In the genomic region with DNA sequence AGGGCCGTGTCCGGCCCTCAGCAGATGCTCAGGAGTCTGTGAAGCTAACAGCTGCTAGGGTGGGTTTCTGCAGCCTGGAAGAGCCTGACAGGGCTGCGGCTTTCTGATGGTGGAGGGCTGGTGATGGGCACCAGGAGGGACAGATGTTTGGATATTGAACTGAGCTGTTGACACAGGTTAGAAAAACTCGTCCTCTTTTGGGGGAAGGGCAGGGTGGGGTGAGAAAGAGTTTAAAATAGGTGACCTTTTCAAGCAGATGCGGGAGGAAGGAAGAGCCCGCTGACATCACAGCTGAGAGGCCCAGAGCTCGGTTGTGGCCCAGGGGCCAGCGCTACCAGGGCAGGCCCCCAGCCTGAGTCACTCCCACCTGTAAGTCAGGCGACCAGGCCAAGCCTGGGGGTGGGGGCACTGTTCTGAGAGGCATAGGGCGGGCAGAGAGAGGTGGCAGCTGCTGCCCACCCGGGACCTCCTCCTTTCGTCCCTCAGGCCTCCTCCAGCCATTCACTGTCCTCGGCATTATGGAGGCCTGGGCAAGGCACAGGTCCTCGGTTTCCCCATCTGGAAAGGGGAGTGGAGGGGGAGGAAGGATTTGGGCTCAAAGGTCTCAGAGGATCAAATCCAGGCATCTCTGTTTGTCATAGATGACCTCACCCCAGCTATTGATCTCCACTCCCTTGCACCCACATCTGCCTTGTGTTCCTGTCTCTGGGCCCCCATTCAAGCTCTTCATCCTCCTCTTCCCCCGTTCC, we compare ENCODE assay signal across 1 cellular context.
TF ChIP-seq lines count a peak whose summit lies in the region.

No MANE protein-coding gene starts in this region.

TF ChIP-seq in GM12878, 131 proteins besides CTCF, POLR2A, EP300 and RAD21 (continued from another document and continues in another):
- TF ChIP-seq TCF12 (IDR thresholded peaks at IDR 0.05; ENCODE audit: low read depth, low read length) (peak; percentile 52; the same call in 1 of the 2 replicates), SREBF2 (IDR thresholded peaks at IDR 0.05; ENCODE audit: low read length) (no peak), MEF2A (IDR thresholded peaks at IDR 0.05; ENCODE audit: insufficient read depth, low read depth, low read length) (peak; percentile 78), SREBF1 (IDR thresholded peaks at IDR 0.05; ENCODE audit: low read length) (no peak), ZNF217 (IDR thresholded peaks at IDR 0.05) (no peak), CHD2 (IDR thresholded peaks at IDR 0.05; ENCODE audit: borderline replicate concordance, low read depth, low read length) (peak; percentile 36; the same call in 1 of the 2 replicates), CEBPB (IDR thresholded peaks at IDR 0.05; ENCODE audit: borderline replicate concordance in 1 of 2, low read depth in 2 of 2, low read length in 2 of 2) (no peak), MXI1 (IDR thresholded peaks at IDR 0.05; ENCODE audit: low read depth, low read length) (peak; percentile 27; the same call in 1 of the 2 replicates), DPF2 (IDR thresholded peaks at IDR 0.05) (peak; percentile 78), MYC (IDR thresholded peaks at IDR 0.05; ENCODE audit: insufficient read depth, insufficient read length, insufficient replicate concordance, low read length, severe bottlenecking) (no peak), EGR1 (IDR thresholded peaks at IDR 0.05; ENCODE audit: borderline replicate concordance in 1 of 2, low read depth in 2 of 2, low read length in 2 of 2) (peak in 1 of 2 experiments; percentile 17; a peak in 1 of 3 replicates), NR2F1 (conservative IDR thresholded peaks at IDR 0.05) (peak; percentile 95), RCOR1 (conservative IDR thresholded peaks at IDR 0.05; ENCODE audit: low read depth, low read length) (no peak), RB1 (IDR thresholded peaks at IDR 0.05; ENCODE audit: borderline replicate concordance) (no peak), MTA2 (IDR thresholded peaks at IDR 0.05; ENCODE audit: low read depth) (peak; percentile 59; the same call in 1 of the 2 replicates), KLF5 (IDR thresholded peaks at IDR 0.05; ENCODE audit: partially characterized antibody) (peak; percentile 22), TBL1XR1 (IDR thresholded peaks at IDR 0.05; ENCODE audit: low read depth, low read length) (peak; percentile 43; the same call in 1 of the 2 replicates), SMC3 (IDR thresholded peaks at IDR 0.05; ENCODE audit: borderline replicate concordance, low read length) (no peak), SUPT20H (IDR thresholded peaks at IDR 0.05; ENCODE audit: borderline replicate concordance, control insufficient read depth, low read depth, low read length) (no peak), EED (IDR thresholded peaks at IDR 0.05; ENCODE audit: low read depth) (peak; percentile 64; the same call in 1 of the 2 replicates), TAF1 (IDR thresholded peaks at IDR 0.05; ENCODE audit: borderline replicate concordance, low read depth, low read length) (peak; percentile 21; the same call in 1 of the 2 replicates), PAX5 (IDR thresholded peaks at IDR 0.05; ENCODE audit: borderline replicate concordance, low read depth, low read length) (peak; percentile 50; the same call in 1 of the 2 replicates), SP1 (IDR thresholded peaks at IDR 0.05; ENCODE audit: low read depth, low read length) (peak; percentile 58), PML (IDR thresholded peaks at IDR 0.05; ENCODE audit: low read length) (no peak), TCF3 (IDR thresholded peaks at IDR 0.05; ENCODE audit: borderline replicate concordance, insufficient read depth, low read depth, low read length) (peak; percentile 48; the same call in 1 of the 2 replicates), JUND (IDR thresholded peaks at IDR 0.05; ENCODE audit: low read depth, low read length) (no peak), NBN (IDR thresholded peaks at IDR 0.05) (0 out of 2 replicates have a peak, but pooled peaks have one; percentile 16), NR2C1 (IDR thresholded peaks at IDR 0.05) (peak; percentile 60; the same call in 1 of the 2 replicates), GATAD2B (conservative IDR thresholded peaks at IDR 0.05; ENCODE audit: low read depth) (peak; percentile 84), ATF7 (IDR thresholded peaks at IDR 0.05; ENCODE audit: low read depth) (peak; percentile 78; the same call in 1 of the 2 replicates), SPI1 (IDR thresholded peaks at IDR 0.05; ENCODE audit: borderline replicate concordance, insufficient read depth, low read depth, low read length) (0 out of 2 replicates have a peak, but pooled peaks have one; percentile 1), CREM (IDR thresholded peaks at IDR 0.05; ENCODE audit: low read depth) (peak; percentile 90), IKZF2 (IDR thresholded peaks at IDR 0.05) (peak; percentile 41 to 63), NFXL1 (IDR thresholded peaks at IDR 0.05; ENCODE audit: borderline replicate concordance) (no peak), IKZF1 (conservative IDR thresholded peaks at IDR 0.05) (peak; percentile 79)
- TF ChIP-seq, protein P1, sequence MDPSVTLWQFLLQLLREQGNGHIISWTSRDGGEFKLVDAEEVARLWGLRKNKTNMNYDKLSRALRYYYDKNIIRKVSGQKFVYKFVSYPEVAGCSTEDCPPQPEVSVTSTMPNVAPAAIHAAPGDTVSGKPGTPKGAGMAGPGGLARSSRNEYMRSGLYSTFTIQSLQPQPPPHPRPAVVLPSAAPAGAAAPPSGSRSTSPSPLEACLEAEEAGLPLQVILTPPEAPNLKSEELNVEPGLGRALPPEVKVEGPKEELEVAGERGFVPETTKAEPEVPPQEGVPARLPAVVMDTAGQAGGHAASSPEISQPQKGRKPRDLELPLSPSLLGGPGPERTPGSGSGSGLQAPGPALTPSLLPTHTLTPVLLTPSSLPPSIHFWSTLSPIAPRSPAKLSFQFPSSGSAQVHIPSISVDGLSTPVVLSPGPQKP (IDR thresholded peaks at IDR 0.05; ENCODE audit: low read depth, low read length) = no peak
- TF ChIP-seq, protein P2, sequence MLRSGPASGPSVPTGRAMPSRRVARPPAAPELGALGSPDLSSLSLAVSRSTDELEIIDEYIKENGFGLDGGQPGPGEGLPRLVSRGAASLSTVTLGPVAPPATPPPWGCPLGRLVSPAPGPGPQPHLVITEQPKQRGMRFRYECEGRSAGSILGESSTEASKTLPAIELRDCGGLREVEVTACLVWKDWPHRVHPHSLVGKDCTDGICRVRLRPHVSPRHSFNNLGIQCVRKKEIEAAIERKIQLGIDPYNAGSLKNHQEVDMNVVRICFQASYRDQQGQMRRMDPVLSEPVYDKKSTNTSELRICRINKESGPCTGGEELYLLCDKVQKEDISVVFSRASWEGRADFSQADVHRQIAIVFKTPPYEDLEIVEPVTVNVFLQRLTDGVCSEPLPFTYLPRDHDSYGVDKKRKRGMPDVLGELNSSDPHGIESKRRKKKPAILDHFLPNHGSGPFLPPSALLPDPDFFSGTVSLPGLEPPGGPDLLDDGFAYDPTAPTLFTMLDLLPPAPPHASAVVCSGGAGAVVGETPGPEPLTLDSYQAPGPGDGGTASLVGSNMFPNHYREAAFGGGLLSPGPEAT (IDR thresholded peaks at IDR 0.05; ENCODE audit: low read depth) = peak; percentile 25; the same call in 1 of the 2 replicates
- TF ChIP-seq, protein P3, sequence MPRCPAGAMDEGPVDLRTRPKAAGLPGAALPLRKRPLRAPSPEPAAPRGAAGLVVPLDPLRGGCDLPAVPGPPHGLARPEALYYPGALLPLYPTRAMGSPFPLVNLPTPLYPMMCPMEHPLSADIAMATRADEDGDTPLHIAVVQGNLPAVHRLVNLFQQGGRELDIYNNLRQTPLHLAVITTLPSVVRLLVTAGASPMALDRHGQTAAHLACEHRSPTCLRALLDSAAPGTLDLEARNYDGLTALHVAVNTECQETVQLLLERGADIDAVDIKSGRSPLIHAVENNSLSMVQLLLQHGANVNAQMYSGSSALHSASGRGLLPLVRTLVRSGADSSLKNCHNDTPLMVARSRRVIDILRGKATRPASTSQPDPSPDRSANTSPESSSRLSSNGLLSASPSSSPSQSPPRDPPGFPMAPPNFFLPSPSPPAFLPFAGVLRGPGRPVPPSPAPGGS (IDR thresholded peaks at IDR 0.05; ENCODE audit: borderline replicate concordance, insufficient read depth, low read depth, low read length, poor library complexity, severe bottlenecking) = peak; percentile 60
- TF ChIP-seq, protein P4, sequence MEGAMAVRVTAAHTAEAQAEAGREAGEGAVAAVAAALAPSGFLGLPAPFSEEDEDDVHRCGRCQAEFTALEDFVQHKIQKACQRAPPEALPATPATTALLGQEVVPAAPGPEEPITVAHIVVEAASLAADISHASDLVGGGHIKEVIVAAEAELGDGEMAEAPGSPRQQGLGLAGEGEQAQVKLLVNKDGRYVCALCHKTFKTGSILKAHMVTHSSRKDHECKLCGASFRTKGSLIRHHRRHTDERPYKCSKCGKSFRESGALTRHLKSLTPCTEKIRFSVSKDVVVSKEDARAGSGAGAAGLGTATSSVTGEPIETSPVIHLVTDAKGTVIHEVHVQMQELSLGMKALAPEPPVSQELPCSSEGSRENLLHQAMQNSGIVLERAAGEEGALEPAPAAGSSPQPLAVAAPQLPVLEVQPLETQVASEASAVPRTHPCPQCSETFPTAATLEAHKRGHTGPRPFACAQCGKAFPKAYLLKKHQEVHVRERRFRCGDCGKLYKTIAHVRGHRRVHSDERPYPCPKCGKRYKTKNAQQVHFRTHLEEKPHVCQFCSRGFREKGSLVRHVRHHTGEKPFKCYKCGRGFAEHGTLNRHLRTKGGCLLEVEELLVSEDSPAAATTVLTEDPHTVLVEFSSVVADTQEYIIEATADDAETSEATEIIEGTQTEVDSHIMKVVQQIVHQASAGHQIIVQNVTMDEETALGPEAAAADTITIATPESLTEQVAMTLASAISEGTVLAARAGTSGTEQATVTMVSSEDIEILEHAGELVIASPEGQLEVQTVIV (IDR thresholded peaks at IDR 0.05; ENCODE audit: borderline replicate concordance, partially characterized antibody) = no peak
- TF ChIP-seq, protein P5, sequence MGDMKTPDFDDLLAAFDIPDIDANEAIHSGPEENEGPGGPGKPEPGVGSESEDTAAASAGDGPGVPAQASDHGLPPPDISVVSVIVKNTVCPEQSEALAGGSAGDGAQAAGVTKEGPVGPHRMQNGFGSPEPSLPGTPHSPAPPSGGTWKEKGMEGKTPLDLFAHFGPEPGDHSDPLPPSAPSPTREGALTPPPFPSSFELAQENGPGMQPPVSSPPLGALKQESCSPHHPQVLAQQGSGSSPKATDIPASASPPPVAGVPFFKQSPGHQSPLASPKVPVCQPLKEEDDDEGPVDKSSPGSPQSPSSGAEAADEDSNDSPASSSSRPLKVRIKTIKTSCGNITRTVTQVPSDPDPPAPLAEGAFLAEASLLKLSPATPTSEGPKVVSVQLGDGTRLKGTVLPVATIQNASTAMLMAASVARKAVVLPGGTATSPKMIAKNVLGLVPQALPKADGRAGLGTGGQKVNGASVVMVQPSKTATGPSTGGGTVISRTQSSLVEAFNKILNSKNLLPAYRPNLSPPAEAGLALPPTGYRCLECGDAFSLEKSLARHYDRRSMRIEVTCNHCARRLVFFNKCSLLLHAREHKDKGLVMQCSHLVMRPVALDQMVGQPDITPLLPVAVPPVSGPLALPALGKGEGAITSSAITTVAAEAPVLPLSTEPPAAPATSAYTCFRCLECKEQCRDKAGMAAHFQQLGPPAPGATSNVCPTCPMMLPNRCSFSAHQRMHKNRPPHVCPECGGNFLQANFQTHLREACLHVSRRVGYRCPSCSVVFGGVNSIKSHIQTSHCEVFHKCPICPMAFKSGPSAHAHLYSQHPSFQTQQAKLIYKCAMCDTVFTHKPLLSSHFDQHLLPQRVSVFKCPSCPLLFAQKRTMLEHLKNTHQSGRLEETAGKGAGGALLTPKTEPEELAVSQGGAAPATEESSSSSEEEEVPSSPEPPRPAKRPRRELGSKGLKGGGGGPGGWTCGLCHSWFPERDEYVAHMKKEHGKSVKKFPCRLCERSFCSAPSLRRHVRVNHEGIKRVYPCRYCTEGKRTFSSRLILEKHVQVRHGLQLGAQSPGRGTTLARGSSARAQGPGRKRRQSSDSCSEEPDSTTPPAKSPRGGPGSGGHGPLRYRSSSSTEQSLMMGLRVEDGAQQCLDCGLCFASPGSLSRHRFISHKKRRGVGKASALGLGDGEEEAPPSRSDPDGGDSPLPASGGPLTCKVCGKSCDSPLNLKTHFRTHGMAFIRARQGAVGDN (IDR thresholded peaks at IDR 0.05) = peak; percentile 85
- TF ChIP-seq, protein P6, sequence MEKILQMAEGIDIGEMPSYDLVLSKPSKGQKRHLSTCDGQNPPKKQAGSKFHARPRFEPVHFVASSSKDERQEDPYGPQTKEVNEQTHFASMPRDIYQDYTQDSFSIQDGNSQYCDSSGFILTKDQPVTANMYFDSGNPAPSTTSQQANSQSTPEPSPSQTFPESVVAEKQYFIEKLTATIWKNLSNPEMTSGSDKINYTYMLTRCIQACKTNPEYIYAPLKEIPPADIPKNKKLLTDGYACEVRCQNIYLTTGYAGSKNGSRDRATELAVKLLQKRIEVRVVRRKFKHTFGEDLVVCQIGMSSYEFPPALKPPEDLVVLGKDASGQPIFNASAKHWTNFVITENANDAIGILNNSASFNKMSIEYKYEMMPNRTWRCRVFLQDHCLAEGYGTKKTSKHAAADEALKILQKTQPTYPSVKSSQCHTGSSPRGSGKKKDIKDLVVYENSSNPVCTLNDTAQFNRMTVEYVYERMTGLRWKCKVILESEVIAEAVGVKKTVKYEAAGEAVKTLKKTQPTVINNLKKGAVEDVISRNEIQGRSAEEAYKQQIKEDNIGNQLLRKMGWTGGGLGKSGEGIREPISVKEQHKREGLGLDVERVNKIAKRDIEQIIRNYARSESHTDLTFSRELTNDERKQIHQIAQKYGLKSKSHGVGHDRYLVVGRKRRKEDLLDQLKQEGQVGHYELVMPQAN (conservative IDR thresholded peaks at IDR 0.05) = peak; percentile 6; the same call in 1 of the 2 replicates
- TF ChIP-seq, protein P7, sequence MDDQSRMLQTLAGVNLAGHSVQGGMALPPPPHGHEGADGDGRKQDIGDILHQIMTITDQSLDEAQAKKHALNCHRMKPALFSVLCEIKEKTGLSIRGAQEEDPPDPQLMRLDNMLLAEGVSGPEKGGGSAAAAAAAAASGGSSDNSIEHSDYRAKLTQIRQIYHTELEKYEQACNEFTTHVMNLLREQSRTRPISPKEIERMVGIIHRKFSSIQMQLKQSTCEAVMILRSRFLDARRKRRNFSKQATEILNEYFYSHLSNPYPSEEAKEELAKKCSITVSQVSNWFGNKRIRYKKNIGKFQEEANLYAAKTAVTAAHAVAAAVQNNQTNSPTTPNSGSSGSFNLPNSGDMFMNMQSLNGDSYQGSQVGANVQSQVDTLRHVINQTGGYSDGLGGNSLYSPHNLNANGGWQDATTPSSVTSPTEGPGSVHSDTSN (IDR thresholded peaks at IDR 0.05; ENCODE audit: insufficient replicate concordance, low read depth, low read length) = no peak
- TF ChIP-seq, protein P8, sequence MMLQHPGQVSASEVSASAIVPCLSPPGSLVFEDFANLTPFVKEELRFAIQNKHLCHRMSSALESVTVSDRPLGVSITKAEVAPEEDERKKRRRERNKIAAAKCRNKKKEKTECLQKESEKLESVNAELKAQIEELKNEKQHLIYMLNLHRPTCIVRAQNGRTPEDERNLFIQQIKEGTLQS (IDR thresholded peaks at IDR 0.05; ENCODE audit: borderline replicate concordance, extremely low read depth, low read depth, low read length) = no peak
